ENCODE assay signal across 8 cellular contexts in the genomic region with DNA sequence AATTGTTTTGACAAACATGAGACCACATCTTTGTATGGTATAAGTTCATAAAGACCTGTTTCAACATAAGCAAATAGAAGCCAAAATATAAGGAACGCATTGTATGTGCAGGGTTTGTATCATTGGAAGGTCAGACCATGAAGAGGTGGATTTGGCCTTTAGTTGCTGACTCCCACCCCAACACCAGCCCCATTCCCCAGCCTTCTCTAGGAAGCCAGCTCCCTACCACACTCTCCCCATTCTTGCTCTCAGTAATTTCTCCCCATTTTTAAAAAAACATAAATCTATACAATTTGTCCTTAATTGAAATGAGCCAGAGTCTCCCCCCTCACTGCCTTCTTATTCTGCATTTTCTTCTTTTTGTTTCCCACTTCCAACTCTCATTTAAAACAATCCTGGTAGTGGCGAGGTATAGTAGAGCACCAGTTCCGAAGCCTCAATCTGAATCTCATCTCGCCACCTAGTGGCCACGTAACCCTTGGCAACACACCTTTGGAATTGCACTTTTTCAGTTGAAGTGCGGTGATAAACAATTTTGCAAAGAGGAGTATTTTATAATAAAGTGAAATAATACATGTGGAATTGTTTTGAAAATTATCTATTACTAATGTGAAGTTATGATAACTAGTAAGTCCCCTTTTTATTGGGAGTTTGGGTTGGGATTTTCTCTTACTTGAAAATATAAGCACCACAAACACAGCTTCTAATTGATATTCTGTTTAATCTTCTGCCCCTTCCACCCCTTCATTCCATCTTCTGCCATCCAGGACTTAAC.
DNase-seq lines count a peak whose midpoint lies in the region; ATAC-seq, FAIRE-seq and TF ChIP-seq lines count a peak whose summit lies in the region.

No MANE protein-coding gene starts in this region.

- H3K4me1 ChIP-seq in Loucy (ENCODE audit: insufficient read depth, low read length, poor library complexity, severe bottlenecking): no peaks in the 10 kb centered on the region
- no peaks in the 10 kb centered on the region for H3K4me1 ChIP-seq in K562 (replicated peaks in 1 of 2; ENCODE audit: control insufficient read depth in 2 of 2, insufficient read depth in 2 of 2, low read length in 2 of 2)
- peaks cover 12% of the 10 kb centered on the region for H3K4me1 ChIP-seq in keratinocyte (ENCODE audit: control insufficient read depth, extremely low read depth, insufficient read depth, low read length)

- WGBS in K562 (ENCODE audit: insufficient coverage, low coverage, missing lambda C conversion rate): 2% methylated on average over 6 of the region's 6 CpGs

- peak; percentile 58 to 63 for TF ChIP-seq RAD21 in K562 (CRISPR knock-in tag; conservative IDR thresholded peaks at IDR 0.05 in 1 of 2, IDR thresholded peaks at IDR 0.05 in 1 of 2)

- peak; percentile 67 for TF ChIP-seq CTCF in Loucy (conservative IDR thresholded peaks at IDR 0.05; ENCODE audit: low read length)
- TF ChIP-seq CTCF in K562 (IDR thresholded peaks at IDR 0.05 in 2 of 3, conservative IDR thresholded peaks at IDR 0.05 in 1 of 3; ENCODE audit: insufficient read depth in 2 of 3, low read depth in 1 of 3, low read length in 3 of 3): peak; percentile 58 to 62 (median 60)
- peak; percentile 75 to 85 (median 76) for TF ChIP-seq CTCF in keratinocyte (optimal IDR thresholded peaks at IDR 0.05 in 1 of 3, IDR thresholded peaks at IDR 0.05 in 1 of 3, conservative IDR thresholded peaks at IDR 0.05 in 1 of 3; ENCODE audit: extremely low read depth in 1 of 3, insufficient read depth in 2 of 3, low read length in 3 of 3)

- no peaks in the 10 kb centered on the region for H3K36me3 Mint-ChIP-seq in T-helper 2 cell treated with Interferon-gamma antibody and Interleukin-4, amounts not matched to agents 5 μg/mL and 100 μg/mL, for 36 hours (ENCODE audit: low read depth)

- dilution Hi-C loops in keratinocyte (cut with MboI; ENCODE audit: extremely low pct_ligation_motif_present, low sequenced_read_pairs): no loop called here

- H3K27ac ChIP-seq in K562 (ENCODE audit: extremely low read depth, low read depth, low read length) (no peak overlapping the region), keratinocyte (ENCODE audit: control insufficient read depth, insufficient read depth, low read length) (no peak overlapping the region)

- no TSS peak for BruUV-seq in K562 (replicated peaks; lab: Mats Ljungman, UMichigan)

- intact Hi-C loops in K562 (cut with micrococcal nuclease): loop anchor here (1.0 to 2.0 kb wide), 3 partner anchors 100 to 1100 kb away; no protein-coding TSS in a partner anchor

- peak; percentile 52 for ATAC-seq in GM19397 (IDR thresholded peaks at IDR 0.05; ENCODE audit: unreplicated experiment)
- peak; percentile 93 for ATAC-seq in K562

- TF ChIP-seq EP300 in K562 (IDR thresholded peaks at IDR 0.05; ENCODE audit: low read length): no peak

- TF ChIP-seq POLR2A in K562 (conservative IDR thresholded peaks at IDR 0.05): no peak

- 0 out of 2 replicates have a peak overlapping the region, but pooled peaks have one; percentile 0 for H2AFZ ChIP-seq in Loucy (ENCODE audit: low read length)
- no peak overlapping the region for H2AFZ ChIP-seq in K562 (ENCODE audit: low read depth, low read length)
- no peak overlapping the region for H2AFZ ChIP-seq in keratinocyte (ENCODE audit: control insufficient read depth, low read length)

- no peaks in the 10 kb centered on the region for H3K27me3 ChIP-seq in Loucy (ENCODE audit: insufficient read depth, low read length, poor library complexity, severe bottlenecking)
- H3K27me3 ChIP-seq in K562 (ENCODE audit: control insufficient read depth in 2 of 2, insufficient read depth in 2 of 2, low read length in 2 of 2): no peaks in the 10 kb centered on the region
- H3K27me3 ChIP-seq in keratinocyte (ENCODE audit: control insufficient read depth, extremely low read depth, insufficient read depth, low read length): no peaks in the 10 kb centered on the region

- H3K4me2 ChIP-seq in Loucy (ENCODE audit: low read depth, low read length, poor library complexity, severe bottlenecking) (no peak overlapping the region), K562 (ENCODE audit: insufficient read depth, low read length) (no peak overlapping the region), keratinocyte (ENCODE audit: control insufficient read depth, extremely low read depth, insufficient read depth, low read depth, low read length) (no peak overlapping the region)

- no peaks in the 10 kb centered on the region for H3K9me3 ChIP-seq in Loucy (ENCODE audit: insufficient read depth, low read depth, low read length)
- H3K9me3 ChIP-seq in K562 (replicated peaks; ENCODE audit: control insufficient read depth, insufficient read depth, low read depth, low read length): no peaks in the 10 kb centered on the region
- H3K9me3 ChIP-seq in keratinocyte (ENCODE audit: control insufficient read depth, low read depth, low read length): no peaks in the 10 kb centered on the region

- H3K9me1 ChIP-seq in K562 (ENCODE audit: control insufficient read depth, insufficient read depth, low read length): no peaks in the 10 kb centered on the region
- no peaks in the 10 kb centered on the region for H3K9me1 ChIP-seq in keratinocyte (ENCODE audit: control insufficient read depth, extremely low read depth, insufficient read depth, low read length)

- no peaks in the 10 kb centered on the region for H3K9me3 Mint-ChIP-seq in T-helper 2 cell treated with Interferon-gamma antibody and Interleukin-4, amounts not matched to agents 5 μg/mL and 100 μg/mL, for 36 hours

- H3K36me3 ChIP-seq in Loucy (ENCODE audit: insufficient read depth, low read length) (no peaks in the 10 kb centered on the region), K562 (ENCODE audit: control insufficient read depth, insufficient read depth, low read length) (no peaks in the 10 kb centered on the region), keratinocyte (ENCODE audit: control insufficient read depth in 2 of 2, extremely low read depth in 1 of 2, insufficient read depth in 2 of 2, low read length in 2 of 2) (no peaks in the 10 kb centered on the region)

- no peak overlapping the region for H3K27ac Mint-ChIP-seq in T-helper 2 cell treated with Interferon-gamma antibody and Interleukin-4, amounts not matched to agents 5 μg/mL and 100 μg/mL, for 36 hours

- peaks cover 6% of the 10 kb centered on the region for H3K27me3 Mint-ChIP-seq in T-helper 2 cell treated with Interferon-gamma antibody and Interleukin-4, amounts not matched to agents 5 μg/mL and 100 μg/mL, for 36 hours (ENCODE audit: low read depth)

- CTCF ChIA-PET in K562 (lab: Yijun Ruan, JAX; ENCODE audit: low intra/inter-chr PET ratio): interaction anchor here (0.9 to 1.1 kb wide), 2 partner anchors 100 to 1104 kb away, joined by 3 to 4 read pairs; no protein-coding TSS in a partner anchor

- peak overlapping the region; percentile 28 for H3K4me3 Mint-ChIP-seq in T-helper 2 cell treated with Interferon-gamma antibody and Interleukin-4, amounts not matched to agents 5 μg/mL and 100 μg/mL, for 36 hours

- in situ Hi-C loops in Caki2 (cut with HindIII; ENCODE audit: low pct_unique_long_range_greater_than_20kb, low sequenced_read_pairs) (no loop called here), K562 (cut with MboI) (no loop called here)

- H3K4me3 ChIP-seq in Loucy (ENCODE audit: low read length, poor library complexity, severe bottlenecking) (no peak overlapping the region), K562 (no peak overlapping the region), keratinocyte (ENCODE audit: control insufficient read depth in 2 of 3, extremely low read depth in 1 of 3, insufficient read depth in 2 of 3, low read depth in 1 of 3, low read length in 3 of 3) (no peak overlapping the region)

- H3K9me2 ChIP-seq in Loucy (replicated peaks; ENCODE audit: low read depth, low read length): no peaks in the 10 kb centered on the region

- H3F3A ChIP-seq in Loucy (ENCODE audit: low read depth): no peaks in the 10 kb centered on the region

- no peaks in the 10 kb centered on the region for H4K20me1 ChIP-seq in Loucy (ENCODE audit: insufficient read depth, low read length, poor library complexity, severe bottlenecking)
- H4K20me1 ChIP-seq in K562 (replicated peaks; ENCODE audit: control insufficient read depth, insufficient read depth, low read length): no peaks in the 10 kb centered on the region
- H4K20me1 ChIP-seq in keratinocyte (ENCODE audit: control insufficient read depth, extremely low read depth, insufficient read depth, low read length): no peaks in the 10 kb centered on the region

- peaks cover 12% of the 10 kb centered on the region for H3K4me1 Mint-ChIP-seq in T-helper 2 cell treated with Interferon-gamma antibody and Interleukin-4, amounts not matched to agents 5 μg/mL and 100 μg/mL, for 36 hours (ENCODE audit: low read depth)

- POLR2A ChIA-PET in K562 (lab: Yijun Ruan, JAX): no interaction called here

- H3K79me2 ChIP-seq in Loucy (ENCODE audit: insufficient read depth, low read length) (no peaks in the 10 kb centered on the region), K562 (ENCODE audit: control insufficient read depth, insufficient read depth, low read length) (no peaks in the 10 kb centered on the region), keratinocyte (ENCODE audit: control insufficient read depth, insufficient read depth, low read length) (no peaks in the 10 kb centered on the region)

- H3K9ac ChIP-seq in Loucy (ENCODE audit: low read depth, low read length, poor library complexity, severe bottlenecking) (no peak overlapping the region), K562 (ENCODE audit: insufficient read depth in 1 of 2, low read depth in 2 of 2, low read length in 2 of 2) (no peak overlapping the region), keratinocyte (ENCODE audit: control insufficient read depth, extremely low read depth, insufficient read depth, low read length) (no peak overlapping the region)

- DNase-seq in Caki2 (ENCODE audit: low read depth): peak; percentile 14
- DNase-seq in T-helper 2 cell treated with Interferon-gamma antibody and Interleukin-4, amounts not matched to agents 5 μg/mL and 100 μg/mL, for 36 hours (ENCODE audit: low spot score): no peak
- DNase-seq in K562 (ENCODE audit: extremely low read depth in 1 of 4, low spot score in 3 of 4): peak; percentile 25 to 60 (median 26)
- no peak for DNase-seq in keratinocyte (ENCODE audit: low read depth, low spot score)
- DNase-seq in stimulated activated CD4-positive, alpha-beta T cell treated with anti-CD3 and anti-CD28 coated beads, Interleukin-2, amount 100 ng/mL, for 48 hours: peak; percentile 44 to 60
- DNase-seq in 8988T: no peak

- FAIRE-seq in K562 (lab: Jason Lieb, UNC): peak; percentile 81
- peak; percentile 65 for FAIRE-seq in keratinocyte (lab: Jason Lieb, UNC)

TF ChIP-seq in K562, 482 proteins besides CTCF, POLR2A, EP300 and RAD21 (continues in another document):
- TF ChIP-seq, protein P1, sequence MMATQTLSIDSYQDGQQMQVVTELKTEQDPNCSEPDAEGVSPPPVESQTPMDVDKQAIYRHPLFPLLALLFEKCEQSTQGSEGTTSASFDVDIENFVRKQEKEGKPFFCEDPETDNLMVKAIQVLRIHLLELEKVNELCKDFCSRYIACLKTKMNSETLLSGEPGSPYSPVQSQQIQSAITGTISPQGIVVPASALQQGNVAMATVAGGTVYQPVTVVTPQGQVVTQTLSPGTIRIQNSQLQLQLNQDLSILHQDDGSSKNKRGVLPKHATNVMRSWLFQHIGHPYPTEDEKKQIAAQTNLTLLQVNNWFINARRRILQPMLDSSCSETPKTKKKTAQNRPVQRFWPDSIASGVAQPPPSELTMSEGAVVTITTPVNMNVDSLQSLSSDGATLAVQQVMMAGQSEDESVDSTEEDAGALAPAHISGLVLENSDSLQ (IDR thresholded peaks at IDR 0.05): no peak

Comparison
In these comparisons a context has a peak if more than half of its experiments do, and no peak if none do; other contexts are left out.
1. DNase-seq: peak in Caki2 (single experiment), K562 (4 of 4) and stimulated activated CD4-positive, alpha-beta T cell treated with anti-CD3 and anti-CD28 coated beads, Interleukin-2, amount 100 ng/mL, for 48 hours (2 of 2); none in T-helper 2 cell treated with Interferon-gamma antibody and Interleukin-4, amounts not matched to agents 5 μg/mL and 100 μg/mL, for 36 hours (single experiment), keratinocyte (single experiment) and 8988T (single experiment).
2. Peak in every context shown above with its lines, with median percentiles within 50 percentile points of each other: CTCF ChIP-seq.